In genomic region chr6:161639772-161640171, GRCh38 we compare ENCODE assay signal across 11 cellular contexts.
"Had no signal": no experiment of that assay in that cellular context is flagged by ENCODE, and none has a peak within 500 bp of the region (broad histone marks: within the 10 kb centered on the region; RNA-seq: fewer than 3 reads in every experiment).

No MANE protein-coding gene starts in this region.

- ATAC-seq: foreskin keratinocyte had no signal

- H3K27ac Mint-ChIP-seq: activated CD4-positive, alpha-beta memory T cell treated with anti-CD3 and anti-CD28 coated beads, Interleukin-2, amount 10 ng/mL, durations not matched to agents 7 days and 5 days; activated T-cell treated with anti-CD3 and anti-CD28 coated beads, Interleukin-2, amount 50 U/mL, for 24 hours; immature natural killer cell had no signal

- H3K4me3 ChIP-seq: ovary, thoracic aorta had no signal

- H3K36me3 Mint-ChIP-seq: immature natural killer cell had no signal

- H3K36me3 ChIP-seq: ovary, thoracic aorta had no signal

- H3K4me1 Mint-ChIP-seq: activated CD4-positive, alpha-beta memory T cell treated with anti-CD3 and anti-CD28 coated beads, Interleukin-2, amount 10 ng/mL, durations not matched to agents 7 days and 5 days; immature natural killer cell had no signal

- H3K27me3 ChIP-seq: foreskin keratinocyte, ovary had no signal

- H3K27me3 Mint-ChIP-seq: activated CD4-positive, alpha-beta memory T cell treated with anti-CD3 and anti-CD28 coated beads, Interleukin-2, amount 10 ng/mL, durations not matched to agents 7 days and 5 days had no signal

- H3K4me1 ChIP-seq: foreskin keratinocyte had no signal

- H3K4me3 Mint-ChIP-seq: activated CD4-positive, alpha-beta memory T cell treated with anti-CD3 and anti-CD28 coated beads, Interleukin-2, amount 10 ng/mL, durations not matched to agents 7 days and 5 days; activated T-cell treated with anti-CD3 and anti-CD28 coated beads, Interleukin-2, amount 50 U/mL, for 24 hours had no signal

- DNase-seq: activated CD4-positive, alpha-beta memory T cell treated with anti-CD3 and anti-CD28 coated beads, Interleukin-2, amount 10 ng/mL, durations not matched to agents 7 days and 5 days; activated naive CD4-positive, alpha-beta T cell treated with anti-CD3 and anti-CD28 coated beads, Interleukin-2, amount 50 U/mL, for 16 hours; activated T-cell treated with anti-CD3 and anti-CD28 coated beads, Interleukin-2, amount 50 U/mL, for 24 hours; cortex of kidney; effector CD4-positive, alpha-beta T cell; foreskin keratinocyte; immature natural killer cell; ovary; stimulated activated CD4-positive, alpha-beta T cell treated with anti-CD3 and anti-CD28 coated beads, Interleukin-12 subunit alpha, Interleukin-12 subunit beta, amount 100 ng/mL, for 4 hours; stimulated activated CD4-positive, alpha-beta T cell treated with anti-CD3 and anti-CD28 coated beads, Interleukin-2, amount 100 ng/mL, for 24 hours had no signal

- H3K9me3 ChIP-seq: ovary, thoracic aorta had no signal
